Comparison of ENCODE assay signal across 9 cellular contexts in genomic region chr3:40387001-40387894, GRCh38. TPM values are rescaled to one million over a fixed set of nuclear protein-coding genes. Genes with fewer than 3 reads are reported as not detected.
DNase-seq lines count a peak whose midpoint lies in the region; ATAC-seq, FAIRE-seq and TF ChIP-seq lines count a peak whose summit lies in the region.
"Had no signal": no experiment of that assay in that cellular context is flagged by ENCODE, and none has a peak within 500 bp of the region (broad histone marks: within the 10 kb centered on the region; RNA-seq: fewer than 3 reads in every experiment).

Gene ENTPD3, plus strand, starts transcription at chr3:40387184. Its CDS starts 874 bp downstream, at chr3:40388058.

- peak within 1 kb of the TSS; percentile 69 for H3K4me3 Mint-ChIP-seq in activated B cell treated with CpG ODN at 0.5 μM for 24 hours

- H3K27ac Mint-ChIP-seq in activated B cell treated with CpG ODN at 0.5 μM for 24 hours, result no peak within 1 kb of the TSS

- H3K4me3 ChIP-seq in choroid plexus epithelial cell (ENCODE audit: low read depth, low read length), result peak within 1 kb of the TSS; percentile 54
- peak within 1 kb of the TSS; percentile 11 for H3K4me3 ChIP-seq in lower leg skin (ENCODE audit: low read depth, poor library complexity, severe bottlenecking)

- TF ChIP-seq POLR2A in GM12892 (IDR thresholded peaks at IDR 0.05; ENCODE audit: low read depth, low read length), result no peak
- TF ChIP-seq POLR2A in lower leg skin (IDR thresholded peaks at IDR 0.05), result no peak

- no peaks in the 10 kb centered on the region for H3K36me3 Mint-ChIP-seq in activated B cell treated with CpG ODN at 0.5 μM for 24 hours (ENCODE audit: low read depth)

- 6 to 10% methylated on average over 28 to 41 of the region's 49 CpGs for WGBS in lower leg skin, 2 donors

- CTCF ChIA-PET in activated B cell treated with CpG ODN at 0.5 μM for 24 hours (lab: Charles Lee), result no interaction called here

- ATAC-seq in activated B cell treated with CpG ODN at 0.5 μM for 24 hours (ENCODE audit: low read depth) (peak; percentile 62), GM21723 (IDR thresholded peaks at IDR 0.05; ENCODE audit: unreplicated experiment) (no peak), HG02642 (IDR thresholded peaks at IDR 0.05; ENCODE audit: poor library complexity, unreplicated experiment) (no peak)

- intact Hi-C loops in activated B cell treated with CpG ODN at 0.5 μM for 24 hours (cut with micrococcal nuclease), result no loop called here
- intact Hi-C loops in lower leg skin (cut with DNase I; ENCODE audit: low total_unique reads), result no loop called here

- TF ChIP-seq CTCF in activated B cell treated with CpG ODN at 0.5 μM for 24 hours (IDR thresholded peaks at IDR 0.05) (no peak), choroid plexus epithelial cell (conservative IDR thresholded peaks at IDR 0.05; ENCODE audit: low read depth, low read length) (no peak), lower leg skin (IDR thresholded peaks at IDR 0.05) (no peak)

- POLR2A ChIA-PET in activated B cell treated with CpG ODN at 0.5 μM for 24 hours (lab: Charles Lee), result no interaction called here

- DNase-seq in GM12892 (ENCODE audit: insufficient read length) (peak; percentile 11), activated B cell treated with CpG ODN at 0.5 μM for 24 hours (no peak), choroid plexus epithelial cell (ENCODE audit: low read depth) (no peak), lower leg skin (ENCODE audit: low spot score in 2 of 2) (no peak), NAMALWA (ENCODE audit: low spot score) (no peak)
- DNase-seq in stimulated activated CD8-positive, alpha-beta memory T cell treated with anti-CD3 and anti-CD28 coated beads, Interleukin-12 subunit alpha, Interleukin-12 subunit beta, amount 100 ng/mL, for 4 hours (ENCODE audit: low read depth), result peak; percentile 15

- H3K4me1 Mint-ChIP-seq in activated B cell treated with CpG ODN at 0.5 μM for 24 hours, result peaks cover 11% of the 10 kb centered on the region

- no peak for FAIRE-seq in GM12892 (lab: Jason Lieb, UNC)

- H3K9me3 Mint-ChIP-seq in activated B cell treated with CpG ODN at 0.5 μM for 24 hours, result no peaks in the 10 kb centered on the region

- peaks cover 48% of the 10 kb centered on the region for H3K27me3 Mint-ChIP-seq in activated B cell treated with CpG ODN at 0.5 μM for 24 hours

RNA-seq across cellular contexts. Expression of gene ENTPD3, which starts in this region (rescaled TPM):
- 0.15 TPM for polyA plus RNA-seq in GM12892 (2012; ENCODE audit: missing spikeins)
- total RNA-seq in activated B cell treated with CpG ODN at 0.5 μM for 24 hours, result not detected in 2 replicates
- 1 to 10 TPM; 4.9 to 6.2 (median 5.4) TPM for total RNA-seq in lower leg skin
- total RNA-seq: myocyte had no signal

Comparison
In these comparisons a context has a peak if more than half of its experiments do, and no peak if none do; other contexts are left out.
1. Peak in ATAC-seq in activated B cell treated with CpG ODN at 0.5 μM for 24 hours; RNA of the gene not detected or under 1 TPM.
2. DNase-seq: peak in GM12892 (single experiment) and stimulated activated CD8-positive, alpha-beta memory T cell treated with anti-CD3 and anti-CD28 coated beads, Interleukin-12 subunit alpha, Interleukin-12 subunit beta, amount 100 ng/mL, for 4 hours (single experiment); none in activated B cell treated with CpG ODN at 0.5 μM for 24 hours (single experiment), choroid plexus epithelial cell (single experiment), lower leg skin (0 of 2) and NAMALWA (single experiment).